Comparison of ENCODE assay signal across 8 cellular contexts in genomic region chr19:15551183-15552004, GRCh38. TPM values are rescaled to one million over a fixed set of nuclear protein-coding genes. Genes with fewer than 3 reads are reported as not detected.
DNase-seq lines count a peak whose midpoint lies in the region; ATAC-seq, FAIRE-seq and TF ChIP-seq lines count a peak whose summit lies in the region.

No MANE protein-coding gene starts in this region.

- no peaks in the 10 kb centered on the region for H3K36me3 Mint-ChIP-seq in memory B cell
- peaks cover 7% of the 10 kb centered on the region for H3K36me3 Mint-ChIP-seq in stimulated activated effector memory CD8-positive, alpha-beta T cell treated with anti-CD3 and anti-CD28 coated beads, Interleukin-12 subunit alpha, Interleukin-12 subunit beta, amount 100 ng/mL, for 72 hours

- H3K27ac Mint-ChIP-seq in memory B cell, result no peak overlapping the region
- H3K27ac Mint-ChIP-seq in stimulated activated effector memory CD8-positive, alpha-beta T cell treated with anti-CD3 and anti-CD28 coated beads, Interleukin-12 subunit alpha, Interleukin-12 subunit beta, amount 100 ng/mL, for 72 hours, result peak overlapping the region; percentile 63

- DNase-seq in GM12891 (ENCODE audit: insufficient read length, low spot score), result peak; percentile 25
- DNase-seq in SW480 (ENCODE audit: low spot score), result peak; percentile 80
- peak; percentile 35 for DNase-seq in activated naive CD8-positive, alpha-beta T cell treated with anti-CD3 and anti-CD28 coated beads, Interleukin-2, amount 50 U/mL, for 16 hours (ENCODE audit: low read depth, low spot score)
- peak; percentile 47 to 61 for DNase-seq in memory B cell (ENCODE audit: low spot score in 2 of 2)
- DNase-seq in stimulated activated effector memory CD8-positive, alpha-beta T cell treated with anti-CD3 and anti-CD28 coated beads, Interleukin-12 subunit alpha, Interleukin-12 subunit beta, amount 100 ng/mL, for 72 hours (ENCODE audit: low spot score in 2 of 2), result peak; percentile 72 to 90

- peaks cover 17% of the 10 kb centered on the region for H3K27me3 Mint-ChIP-seq in memory B cell

- H3K4me1 Mint-ChIP-seq in memory B cell, result peaks cover 18% of the 10 kb centered on the region
- peaks cover 35% of the 10 kb centered on the region for H3K4me1 Mint-ChIP-seq in stimulated activated effector memory CD8-positive, alpha-beta T cell treated with anti-CD3 and anti-CD28 coated beads, Interleukin-12 subunit alpha, Interleukin-12 subunit beta, amount 100 ng/mL, for 72 hours

- no peak for TF ChIP-seq POLR2A in GM12891 (IDR thresholded peaks at IDR 0.05; ENCODE audit: low read depth, low read length)

- peak overlapping the region; percentile 74 for H3K4me3 Mint-ChIP-seq in memory B cell
- peak overlapping the region; percentile 74 for H3K4me3 Mint-ChIP-seq in stimulated activated effector memory CD8-positive, alpha-beta T cell treated with anti-CD3 and anti-CD28 coated beads, Interleukin-12 subunit alpha, Interleukin-12 subunit beta, amount 100 ng/mL, for 72 hours

- FAIRE-seq in GM12891 (lab: Jason Lieb, UNC), result no peak

- peaks cover 2% of the 10 kb centered on the region for H3K9me3 Mint-ChIP-seq in memory B cell
- no peaks in the 10 kb centered on the region for H3K9me3 Mint-ChIP-seq in stimulated activated effector memory CD8-positive, alpha-beta T cell treated with anti-CD3 and anti-CD28 coated beads, Interleukin-12 subunit alpha, Interleukin-12 subunit beta, amount 100 ng/mL, for 72 hours

- ATAC-seq in memory B cell (ENCODE audit: low read depth), result peak; percentile 27
- ATAC-seq in stimulated activated effector memory CD8-positive, alpha-beta T cell treated with anti-CD3 and anti-CD28 coated beads, Interleukin-12 subunit alpha, Interleukin-12 subunit beta, amount 100 ng/mL, for 72 hours, result peak; percentile 55
- ATAC-seq in HG03196 (IDR thresholded peaks at IDR 0.05; ENCODE audit: unreplicated experiment), result no peak
- ATAC-seq in HG03521 (IDR thresholded peaks at IDR 0.05; ENCODE audit: unreplicated experiment), result no peak
- no peak for ATAC-seq in HG03571 (IDR thresholded peaks at IDR 0.05; ENCODE audit: unreplicated experiment)

TF ChIP-seq in GM12891, 5 proteins besides CTCF, POLR2A, EP300 and RAD21:
- TF ChIP-seq POU2F2 (IDR thresholded peaks at IDR 0.05; ENCODE audit: low read depth, low read length) (no peak), POLR2AphosphoS5 (IDR thresholded peaks at IDR 0.05; ENCODE audit: low read depth, low read length) (no peak), SPI1 (IDR thresholded peaks at IDR 0.05; ENCODE audit: low read depth, low read length) (no peak), TAF1 (IDR thresholded peaks at IDR 0.05; ENCODE audit: low read depth, low read length) (no peak), PAX5 (IDR thresholded peaks at IDR 0.05; ENCODE audit: insufficient read depth, low read length, severe bottlenecking) (no peak)

RNA-seq across cellular contexts. Expression of gene CYP4F22, which starts 43.1 kb away (rescaled TPM):
- not detected for polyA plus RNA-seq in GM12891 (2012; ENCODE audit: low read depth, missing spikeins)

Comparison
In these comparisons a context has a peak if more than half of its experiments do, and no peak if none do; other contexts are left out.
1. DNase-seq: peak in every context shown above with its lines; median percentile 81 in stimulated activated effector memory CD8-positive, alpha-beta T cell treated with anti-CD3 and anti-CD28 coated beads, Interleukin-12 subunit alpha, Interleukin-12 subunit beta, amount 100 ng/mL, for 72 hours; 80 in SW480; 54 in memory B cell; 35 in activated naive CD8-positive, alpha-beta T cell treated with anti-CD3 and anti-CD28 coated beads, Interleukin-2, amount 50 U/mL, for 16 hours; 25 in GM12891.
2. ATAC-seq: peak in memory B cell (single experiment) and stimulated activated effector memory CD8-positive, alpha-beta T cell treated with anti-CD3 and anti-CD28 coated beads, Interleukin-12 subunit alpha, Interleukin-12 subunit beta, amount 100 ng/mL, for 72 hours (single experiment); none in HG03196 (single experiment), HG03521 (single experiment) and HG03571 (single experiment).